In genomic region chr2:217611626-217612127, GRCh38 we compare ENCODE assay signal across 25 cellular contexts.
DNase-seq lines count a peak whose midpoint lies in the region; ATAC-seq and TF ChIP-seq lines count a peak whose summit lies in the region.
"Had no signal": no experiment of that assay in that cellular context is flagged by ENCODE, and none has a peak within 500 bp of the region (broad histone marks: within the 10 kb centered on the region; RNA-seq: fewer than 3 reads in every experiment).

No MANE protein-coding gene starts in this region.

- intact Hi-C loops in left colon (cut with DNase I, micrococcal nuclease), result no loop called here

- no peaks in the 10 kb centered on the region for H3K27me3 Mint-ChIP-seq in activated T-cell treated with anti-CD3 and anti-CD28 coated beads, Interleukin-2, amount 50 U/mL, for 24 hours
- H3K27me3 Mint-ChIP-seq in GM23338 (ENCODE audit: insufficient read depth, low read depth, poor library complexity), result peaks cover 8% of the 10 kb centered on the region
- no peaks in the 10 kb centered on the region for H3K27me3 Mint-ChIP-seq in activated naive CD8-positive, alpha-beta T cell

- no peaks in the 10 kb centered on the region for H3K79me2 ChIP-seq in GM23338 (replicated peaks; ENCODE audit: insufficient read depth)

- no peak overlapping the region for H2AFZ ChIP-seq in GM23338
- H2AFZ ChIP-seq in neuronal stem cell (ENCODE audit: low read length), result no peak overlapping the region

- no peaks in the 10 kb centered on the region for H3F3A ChIP-seq in GM23338 (replicated peaks; ENCODE audit: low read depth)

- H3K27ac Mint-ChIP-seq in activated T-cell treated with anti-CD3 and anti-CD28 coated beads, Interleukin-2, amount 50 U/mL, for 24 hours, result peak overlapping the region; percentile 91
- H3K27ac Mint-ChIP-seq in GM23338, result no peak overlapping the region
- H3K27ac Mint-ChIP-seq in activated naive CD8-positive, alpha-beta T cell, result peak overlapping the region; percentile 85
- H3K27ac Mint-ChIP-seq: immature natural killer cell, progenitor cell of endocrine pancreas had no signal

- H2BK120ac ChIP-seq in neuronal stem cell (ENCODE audit: low read depth, low read length), result no peak overlapping the region

- H3K4me1 Mint-ChIP-seq in activated T-cell treated with anti-CD3 and anti-CD28 coated beads, Interleukin-2, amount 50 U/mL, for 24 hours (ENCODE audit: low read depth), result peaks cover 47% of the 10 kb centered on the region
- peaks cover 13% of the 10 kb centered on the region; the same call in 2 of the 3 replicates for H3K4me1 Mint-ChIP-seq in GM23338
- H3K4me1 Mint-ChIP-seq in activated naive CD8-positive, alpha-beta T cell (ENCODE audit: low read depth), result peaks cover 50% of the 10 kb centered on the region

- no peaks in the 10 kb centered on the region for H3K79me1 ChIP-seq in neuronal stem cell (ENCODE audit: low read depth, low read length)

- no peaks in the 10 kb centered on the region for H3K9me3 Mint-ChIP-seq in activated T-cell treated with anti-CD3 and anti-CD28 coated beads, Interleukin-2, amount 50 U/mL, for 24 hours
- no peaks in the 10 kb centered on the region for H3K9me3 Mint-ChIP-seq in GM23338
- H3K9me3 Mint-ChIP-seq in activated naive CD8-positive, alpha-beta T cell (ENCODE audit: low read depth), result no peaks in the 10 kb centered on the region
- H3K9me3 Mint-ChIP-seq: CD14-positive monocyte, immature natural killer cell, nephron had no signal

- no peak overlapping the region for H4K91ac ChIP-seq in neuronal stem cell (ENCODE audit: low read depth, low read length, poor library complexity)

- H3K9me3 ChIP-seq in neuronal stem cell (replicated peaks in 1 of 2; ENCODE audit: control insufficient read depth in 2 of 2, insufficient read depth in 1 of 2, low read depth in 1 of 2, low read length in 2 of 2), result no peaks in the 10 kb centered on the region
- H3K9me3 ChIP-seq: uterus had no signal

- no peak overlapping the region for H3K4ac ChIP-seq in neuronal stem cell (ENCODE audit: low read length)

- no peak overlapping the region for H2BK5ac ChIP-seq in neuronal stem cell (ENCODE audit: low read length)

- H3K23ac ChIP-seq in neuronal stem cell (ENCODE audit: low read depth, low read length, poor library complexity), result no peak overlapping the region

- no peak overlapping the region for H3K9ac ChIP-seq in neuronal stem cell (ENCODE audit: low read depth, low read length, poor library complexity)

- ATAC-seq in GM23338 (peak; percentile 45; the same call in 2 of the 3 replicates), GM18907 (IDR thresholded peaks at IDR 0.05; ENCODE audit: unreplicated experiment) (no peak), left colon (no peak)
- ATAC-seq: foreskin keratinocyte, left ventricle myocardium superior, Right ventricle myocardium inferior had no signal

- H3K14ac ChIP-seq in neuronal stem cell (ENCODE audit: low read length), result no peak overlapping the region

- H2BK15ac ChIP-seq in neuronal stem cell (ENCODE audit: low read length), result no peak overlapping the region

- H3K27me3 ChIP-seq in GM23338 (ENCODE audit: insufficient read depth) (no peaks in the 10 kb centered on the region), neuronal stem cell (ENCODE audit: control insufficient read depth in 3 of 3, insufficient read depth in 3 of 3, low read depth in 1 of 3, low read length in 3 of 3) (no peaks in the 10 kb centered on the region)
- H3K27me3 ChIP-seq: brain microvascular endothelial cell, uterus had no signal

- H3K4me1 ChIP-seq in GM23338 (ENCODE audit: insufficient read depth) (no peaks in the 10 kb centered on the region), neuronal stem cell (ENCODE audit: control insufficient read depth in 2 of 2, insufficient read depth in 1 of 2, low read depth in 1 of 2, low read length in 2 of 2) (peaks cover 0 to 14% of the 10 kb centered on the region in 2 donors)
- H3K4me1 ChIP-seq: foreskin keratinocyte, uterus had no signal

- no peak for TF ChIP-seq CTCF in GM23338 (conservative IDR thresholded peaks at IDR 0.05; ENCODE audit: low read depth in 2 of 2)

- WGBS in neuronal stem cell (ENCODE audit: extremely low coverage in 2 of 2, insufficient read length in 2 of 2, insufficient replicate concordance in 1 of 2), 2 donors, result no CpG with 5 or more reads among the region's 5 CpGs

- DNase-seq in activated T-cell treated with anti-CD3 and anti-CD28 coated beads, Interleukin-2, amount 50 U/mL, for 24 hours, result no peak
- DNase-seq in activated T-cell treated with anti-CD3 and anti-CD28 coated beads for 4 hours (no peak), GM23338 (ENCODE audit: low spot score) (no peak), neuronal stem cell (ENCODE audit: low spot score) (no peak), DMS 273 (lab: John Stamatoyannopoulos, UW; ENCODE audit: unreplicated experiment) (no peak), left colon (no peak)
- DNase-seq: activated CD4-positive, alpha-beta T cell treated with anti-CD3 and anti-CD28 coated beads for 4 hours; brain microvascular endothelial cell; DMS79; effector CD8-positive, alpha-beta T cell; foreskin keratinocyte; immature natural killer cell; left ventricle myocardium superior; midbrain; NCI-H1048; NCI-H187; NCI-H526 treated with DMSO at 0.1 percent for 48 hours; uterus had no signal

- no peaks in the 10 kb centered on the region for H3K36me3 ChIP-seq in GM23338 (ENCODE audit: insufficient read depth)
- H3K36me3 ChIP-seq in neuronal stem cell (replicated peaks in 1 of 2; ENCODE audit: control insufficient read depth in 2 of 2, insufficient read depth in 2 of 2, low read length in 2 of 2), result no peaks in the 10 kb centered on the region
- H3K36me3 ChIP-seq: brain microvascular endothelial cell, uterus had no signal

- peak overlapping the region; percentile 19 for H4K8ac ChIP-seq in neuronal stem cell (ENCODE audit: low read depth, low read length)

- no peak overlapping the region for H2BK12ac ChIP-seq in neuronal stem cell (ENCODE audit: low read length)

- no peak overlapping the region for H3K4me2 ChIP-seq in GM23338
- no peak overlapping the region for H3K4me2 ChIP-seq in neuronal stem cell (ENCODE audit: insufficient read depth, low read length, poor library complexity, severe bottlenecking)

- H4K20me1 ChIP-seq in GM23338 (replicated peaks; ENCODE audit: insufficient read depth), result no peaks in the 10 kb centered on the region

- H3K27ac ChIP-seq in GM23338 (ENCODE audit: low read depth) (no peak overlapping the region), neuronal stem cell (replicated peaks; ENCODE audit: low read length) (no peak overlapping the region)
- H3K27ac ChIP-seq: brain microvascular endothelial cell, foreskin keratinocyte, uterus had no signal

- no peaks in the 10 kb centered on the region; the same call in 1 of the 2 replicates for H3K9me2 ChIP-seq in GM23338 (ENCODE audit: insufficient read depth)

- no peak overlapping the region for H2AK5ac ChIP-seq in neuronal stem cell (ENCODE audit: low read depth, low read length)

- H3K4me3 Mint-ChIP-seq in activated T-cell treated with anti-CD3 and anti-CD28 coated beads, Interleukin-2, amount 50 U/mL, for 24 hours, result no peak overlapping the region
- no peak overlapping the region for H3K4me3 Mint-ChIP-seq in GM23338
- no peak overlapping the region for H3K4me3 Mint-ChIP-seq in activated naive CD8-positive, alpha-beta T cell
- H3K4me3 Mint-ChIP-seq: CD14-positive monocyte, immature natural killer cell, nephron had no signal

- H3K4me3 ChIP-seq in GM23338 (no peak overlapping the region), neuronal stem cell (ENCODE audit: low read length in 2 of 2) (no peak overlapping the region)
- H3K4me3 ChIP-seq: GM12878, uterus had no signal

- no peak overlapping the region for H3K18ac ChIP-seq in neuronal stem cell (ENCODE audit: low read length)

- no peaks in the 10 kb centered on the region for H3K36me3 Mint-ChIP-seq in activated T-cell treated with anti-CD3 and anti-CD28 coated beads, Interleukin-2, amount 50 U/mL, for 24 hours (ENCODE audit: low read depth)
- H3K36me3 Mint-ChIP-seq in GM23338 (ENCODE audit: low read depth), result no peaks in the 10 kb centered on the region
- H3K36me3 Mint-ChIP-seq in activated naive CD8-positive, alpha-beta T cell, result no peaks in the 10 kb centered on the region
- H3K36me3 Mint-ChIP-seq: CD14-positive monocyte had no signal

TF ChIP-seq in GM23338, 12 proteins besides CTCF, POLR2A, EP300 and RAD21:
- TF ChIP-seq CREB1 (CRISPR knock-in tag; IDR thresholded peaks at IDR 0.05; ENCODE audit: low read depth) (no peak), REST (IDR thresholded peaks at IDR 0.05; ENCODE audit: unreplicated experiment) (peak; percentile 37)
TF ChIP-seq in GM23338: peak in this region for 1.
